29 cellular contexts compared by ENCODE assay signal in genomic region chr13:23731709-23732108, GRCh38.
"Had no signal": no experiment of that assay in that cellular context is flagged by ENCODE, and none has a peak within 500 bp of the region (broad histone marks: within the 10 kb centered on the region; RNA-seq: fewer than 3 reads in every experiment).

No MANE protein-coding gene starts in this region.

- H3K27me3 Mint-ChIP-seq: activated CD4-positive, alpha-beta memory T cell treated with anti-CD3 and anti-CD28 coated beads, Interleukin-2, amount 10 ng/mL, durations not matched to agents 7 days and 5 days; activated CD4-positive, alpha-beta T cell treated with anti-CD3 and anti-CD28 coated beads, Interleukin-2, amount 10 ng/mL, durations not matched to agents 7 days and 5 days; activated naive CD8-positive, alpha-beta T cell; activated T-cell treated with anti-CD3 and anti-CD28 coated beads, Interleukin-2, amount 50 U/mL, for 24 hours; central memory CD8-positive, alpha-beta T cell; effector memory CD8-positive, alpha-beta T cell had no signal

- H3K4me1 Mint-ChIP-seq: activated CD4-positive, alpha-beta memory T cell treated with anti-CD3 and anti-CD28 coated beads, Interleukin-2, amount 10 ng/mL, durations not matched to agents 7 days and 5 days; activated CD4-positive, alpha-beta T cell treated with anti-CD3 and anti-CD28 coated beads, Interleukin-2, amount 10 ng/mL, durations not matched to agents 7 days and 5 days; central memory CD8-positive, alpha-beta T cell had no signal

- H3K9me3 ChIP-seq: esophagus muscularis mucosa, gastroesophageal sphincter, heart right ventricle had no signal

- ATAC-seq: activated T-cell treated with anti-CD3 and anti-CD28 coated beads, Interleukin-2, amount 50 U/mL, for 72 hours; effector memory CD8-positive, alpha-beta T cell; gastroesophageal sphincter; heart right ventricle had no signal

- H3K4me3 ChIP-seq: coronary artery, esophagus muscularis mucosa, gastroesophageal sphincter, heart right ventricle, hepatocyte had no signal

- H3K4me3 Mint-ChIP-seq: activated CD4-positive, alpha-beta memory T cell treated with anti-CD3 and anti-CD28 coated beads, Interleukin-2, amount 10 ng/mL, durations not matched to agents 7 days and 5 days; activated CD4-positive, alpha-beta T cell treated with anti-CD3 and anti-CD28 coated beads, Interleukin-2, amount 10 ng/mL, durations not matched to agents 7 days and 5 days; activated naive CD8-positive, alpha-beta T cell; activated T-cell treated with anti-CD3 and anti-CD28 coated beads, Interleukin-2, amount 50 U/mL, for 24 hours; activated T-cell treated with anti-CD3 and anti-CD28 coated beads, Interleukin-2, amount 50 U/mL, for 72 hours; central memory CD8-positive, alpha-beta T cell; effector memory CD8-positive, alpha-beta T cell had no signal

- H3K36me3 ChIP-seq: brain microvascular endothelial cell had no signal

- H2AFZ ChIP-seq: hepatocyte had no signal

- H3K4me2 ChIP-seq: hepatocyte had no signal

- H3K27ac ChIP-seq: brain microvascular endothelial cell, coronary artery, esophagus muscularis mucosa, gastroesophageal sphincter, heart right ventricle, hepatocyte had no signal

- H3K9me3 Mint-ChIP-seq: activated CD4-positive, alpha-beta memory T cell treated with anti-CD3 and anti-CD28 coated beads, Interleukin-2, amount 10 ng/mL, durations not matched to agents 7 days and 5 days; activated CD4-positive, alpha-beta T cell treated with anti-CD3 and anti-CD28 coated beads, Interleukin-2, amount 10 ng/mL, durations not matched to agents 7 days and 5 days; activated T-cell treated with anti-CD3 and anti-CD28 coated beads, Interleukin-2, amount 50 U/mL, for 24 hours; activated T-cell treated with anti-CD3 and anti-CD28 coated beads, Interleukin-2, amount 50 U/mL, for 72 hours; central memory CD8-positive, alpha-beta T cell; effector memory CD8-positive, alpha-beta T cell had no signal

- H3K4me1 ChIP-seq: heart right ventricle had no signal

- H3K27me3 ChIP-seq: brain microvascular endothelial cell, esophagus muscularis mucosa, gastroesophageal sphincter, heart right ventricle, hepatocyte had no signal

- H3K79me2 ChIP-seq: hepatocyte had no signal

- H3K27ac Mint-ChIP-seq: activated CD4-positive, alpha-beta memory T cell treated with anti-CD3 and anti-CD28 coated beads, Interleukin-2, amount 10 ng/mL, durations not matched to agents 7 days and 5 days; activated CD4-positive, alpha-beta T cell treated with anti-CD3 and anti-CD28 coated beads, Interleukin-2, amount 10 ng/mL, durations not matched to agents 7 days and 5 days; activated naive CD8-positive, alpha-beta T cell; activated T-cell treated with anti-CD3 and anti-CD28 coated beads, Interleukin-2, amount 50 U/mL, for 24 hours; activated T-cell treated with anti-CD3 and anti-CD28 coated beads, Interleukin-2, amount 50 U/mL, for 72 hours; effector memory CD8-positive, alpha-beta T cell had no signal

- DNase-seq: activated CD4-positive, alpha-beta memory T cell treated with anti-CD3 and anti-CD28 coated beads, Interleukin-2, amount 10 ng/mL, durations not matched to agents 7 days and 5 days; activated CD4-positive, alpha-beta T cell treated with anti-CD3 and anti-CD28 coated beads for 4 hours; activated CD4-positive, alpha-beta T cell treated with anti-CD3 and anti-CD28 coated beads, Interleukin-2, amount 10 ng/mL, durations not matched to agents 7 days and 5 days; activated CD4-positive, alpha-beta T cell treated with anti-CD3 and anti-CD28 coated beads, Interleukin-2, amount 50 U/mL, for 4 hours; activated CD4-positive, CD25-positive, alpha-beta regulatory T cell; activated CD4-positive, CD25-positive, alpha-beta regulatory T cell treated with anti-CD3 and anti-CD28 coated beads, Interleukin-2, amount 50 U/mL, for 72 hours; activated CD8-positive, alpha-beta memory T cell treated with anti-CD3 and anti-CD28 coated beads, Interleukin-2, amount 50 U/mL, for 48 hours; activated effector memory CD4-positive, alpha-beta T cell treated with Interleukin-2 at 50 U/mL for 16 hours; activated gamma-delta T cell treated with Interleukin-2 at 50 U/mL for 16 hours; activated naive CD4-positive, alpha-beta T cell treated with anti-CD3 and anti-CD28 coated beads, Interleukin-2, amount 50 U/mL, for 16 hours; activated naive CD4-positive, alpha-beta T cell treated with Interleukin-2 at 50 U/mL for 16 hours; activated T-cell treated with anti-CD3 and anti-CD28 coated beads for 4 hours; activated T-cell treated with anti-CD3 and anti-CD28 coated beads, Interleukin-2, amount 50 U/mL, for 24 hours; activated T-cell treated with anti-CD3 and anti-CD28 coated beads, Interleukin-2, amount 50 U/mL, for 72 hours; amniotic stem cell; anterior cingulate cortex; brain microvascular endothelial cell; effector CD4-positive, alpha-beta T cell; effector memory CD8-positive, alpha-beta T cell; erythroblast; foreskin melanocyte; heart right ventricle; T-helper 2 cell had no signal
